In the genomic region with DNA sequence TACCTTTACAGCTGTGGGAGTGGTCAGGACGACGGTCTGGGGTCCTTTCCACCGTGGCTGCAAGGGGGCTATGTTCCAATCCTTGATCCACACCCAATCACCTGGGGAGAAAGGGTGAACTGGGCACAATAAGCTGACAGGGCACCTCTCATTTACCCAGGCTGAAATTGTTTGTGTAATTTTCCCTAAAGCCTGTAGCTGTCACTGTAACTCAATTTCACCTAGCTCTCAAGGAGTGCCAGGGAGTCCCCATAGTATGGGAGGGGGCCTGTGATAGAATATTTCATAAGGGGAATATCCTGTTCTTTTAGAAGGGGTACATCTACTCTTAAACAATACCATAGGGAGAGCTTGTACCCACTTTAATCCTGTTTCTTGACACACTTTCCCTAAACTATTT, we compare ENCODE assay signal across 7 cellular contexts. TPM values are rescaled to one million over a fixed set of nuclear protein-coding genes. Genes with fewer than 3 reads are reported as not detected.
A peak's percentile ranks its signal among the peaks of the same experiment; 100 is the strongest.
DNase-seq lines count a peak whose midpoint lies in the region; ATAC-seq, FAIRE-seq and TF ChIP-seq lines count a peak whose summit lies in the region.
"Not testable (repeated sequence)": the region's sequence is repeated elsewhere in the genome, so short reads cannot be mapped to it uniquely, and the experiment has no call there.

No MANE protein-coding gene starts in this region.

- not testable (repeated sequence) for H3K4me1 ChIP-seq in Panc1 (ENCODE audit: control insufficient read depth, insufficient read depth, low read length); GM12878 (ENCODE audit: control insufficient read depth, insufficient read depth, low read length)
- peaks cover 24% of the 10 kb centered on the region for H3K4me1 ChIP-seq in HepG2 (ENCODE audit: insufficient read depth, low read length)

- TF ChIP-seq POLR2A in GM12878 (IDR thresholded peaks at IDR 0.05; ENCODE audit: low read depth, low read length); HepG2 (IDR thresholded peaks at IDR 0.05; ENCODE audit: insufficient read depth in 1 of 2, low read depth in 2 of 2, low read length in 2 of 2): not testable (repeated sequence)

- H3K79me2 ChIP-seq in GM12878 (ENCODE audit: control insufficient read depth, insufficient read depth, low read length); HepG2 (ENCODE audit: insufficient read depth, low read length): not testable (repeated sequence)

- WGBS in GM12878 (ENCODE audit: insufficient coverage, insufficient replicate concordance, low lambda C conversion rate, missing lambda C conversion rate): 3% methylated on average over 3 of the region's 3 CpGs
- 0% methylated on average over 3 of the region's 3 CpGs for WGBS in HepG2 (ENCODE audit: low lambda C conversion rate)

- ATAC-seq in Panc1: not testable (repeated sequence)
- ATAC-seq in GM12878 (peak; percentile 62), HepG2 (peak; percentile 72)

- RAD21 ChIA-PET in GM12878 (lab: Charles Lee; ENCODE audit: unreplicated experiment): interaction anchor here (1.0 kb wide), 1 partner anchor 113 kb away, joined by 3 read pairs; no protein-coding TSS in a partner anchor

- intact Hi-C loops in Panc1 (cut with micrococcal nuclease; ENCODE audit: unreplicated experiment); GM12878 (cut with micrococcal nuclease; ENCODE audit: unreplicated experiment): not testable (repeated sequence)
- intact Hi-C loops in HepG2 (cut with micrococcal nuclease; ENCODE audit: unreplicated experiment): loop anchor here (10.0 kb wide), 1 partner anchor 109 kb away; no protein-coding TSS in a partner anchor

- CTCF ChIA-PET in Panc1 (lab: Charles Lee) (interaction anchor here (0.6 kb wide), 1 partner anchor 46 kb away, joined by 5 read pairs; no protein-coding TSS in a partner anchor), GM12878 (lab: Yijun Ruan, JAX) (interaction anchor here (0.6 to 2.6 kb wide), 9 partner anchors 14 to 834 kb away, joined by 3 to 10 read pairs (median 3); no protein-coding TSS in a partner anchor)
- CTCF ChIA-PET in HepG2 (lab: Yijun Ruan, JAX; ENCODE audit: low intra/inter-chr PET ratio, low total read pairs): not testable (repeated sequence)

- H3K4me2 ChIP-seq in GM12878 (ENCODE audit: control insufficient read depth, insufficient read depth): not testable (repeated sequence)
- H3K4me2 ChIP-seq in HepG2 (ENCODE audit: low read depth, low read length): peak overlapping the region; percentile 62

- TF ChIP-seq RAD21 in Ishikawa (IDR thresholded peaks at IDR 0.05; ENCODE audit: low read depth): peak; percentile 36; the same call in 1 of the 2 replicates
- TF ChIP-seq RAD21 in GM12878 (IDR thresholded peaks at IDR 0.05; ENCODE audit: insufficient read depth, low read depth, low read length); HepG2 (CRISPR knock-in tag; IDR thresholded peaks at IDR 0.05): not testable (repeated sequence)

- TF ChIP-seq EP300 in Ishikawa (IDR thresholded peaks at IDR 0.05; ENCODE audit: borderline replicate concordance); GM12878 (IDR thresholded peaks at IDR 0.05; ENCODE audit: borderline replicate concordance in 1 of 2, control insufficient read depth in 1 of 2, low read depth in 2 of 2, low read length in 2 of 2); HepG2 (IDR thresholded peaks at IDR 0.05; ENCODE audit: low read depth in 2 of 2, low read length in 2 of 2); HepG2 (CRISPR knock-in tag; IDR thresholded peaks at IDR 0.05; ENCODE audit: borderline replicate concordance): not testable (repeated sequence)

- not testable (repeated sequence) for H2AFZ ChIP-seq in GM12878 (ENCODE audit: control insufficient read depth, low read depth, low read length); HepG2 (ENCODE audit: low read length)

- peak; percentile 41 for TF ChIP-seq CTCF in C4-2B (conservative IDR thresholded peaks at IDR 0.05)
- peak; percentile 10 for TF ChIP-seq CTCF in GM12873 (IDR thresholded peaks at IDR 0.05; ENCODE audit: insufficient read depth, low read depth, low read length, missing control alignments)
- TF ChIP-seq CTCF in Panc1 (IDR thresholded peaks at IDR 0.05): peak; percentile 30
- peak; percentile 7 to 11 (median 9); a peak in 2 of 6 replicates for TF ChIP-seq CTCF in GM12878 (IDR thresholded peaks at IDR 0.05 in 2 of 3, conservative IDR thresholded peaks at IDR 0.05 in 1 of 3; ENCODE audit: control insufficient read depth in 2 of 3, extremely low read depth in 1 of 3, insufficient read depth in 1 of 3, low read depth in 3 of 3, low read length in 3 of 3)
- peak; percentile 41 for TF ChIP-seq CTCF in HepG2 (CRISPR knock-in tag; IDR thresholded peaks at IDR 0.05)

- H4K20me1 ChIP-seq in GM12878 (ENCODE audit: control insufficient read depth, insufficient read depth); HepG2 (ENCODE audit: insufficient read depth, low read length): not testable (repeated sequence)

- H3K9ac ChIP-seq in GM12878 (ENCODE audit: control insufficient read depth, insufficient read depth, low read length); HepG2 (ENCODE audit: insufficient read depth, low read depth, low read length): not testable (repeated sequence)

- not testable (repeated sequence) for H3K27me3 ChIP-seq in Panc1 (ENCODE audit: control insufficient read depth, insufficient read depth, low read length); GM12878 (replicated peaks in 1 of 2; ENCODE audit: control insufficient read depth in 2 of 2, insufficient read depth in 2 of 2, low read length in 1 of 2); HepG2 (ENCODE audit: control insufficient read depth in 1 of 2, insufficient read depth in 2 of 2, low read length in 2 of 2)

- not testable (repeated sequence) for BruUV-seq in Panc1 (replicated peaks; lab: Mats Ljungman, UMichigan); GM12878 (replicated peaks; lab: Mats Ljungman, UMichigan); HepG2 (replicated peaks; lab: Mats Ljungman, UMichigan)

- DNase-seq in NCI-H69 (lab: John Stamatoyannopoulos, UW): peak; percentile 8
- DNase-seq in Panc1 (ENCODE audit: low read depth, low spot score); GM12878 (ENCODE audit: low read depth, low spot score); HepG2 (ENCODE audit: low spot score): not testable (repeated sequence)

- H3K36me3 ChIP-seq in Panc1 (ENCODE audit: control insufficient read depth, insufficient read depth, low read length); GM12878 (ENCODE audit: control insufficient read depth in 2 of 2, insufficient read depth in 2 of 2, low read length in 1 of 2); HepG2 (replicated peaks in 1 of 2; ENCODE audit: control insufficient read depth in 1 of 2, insufficient read depth in 2 of 2, low read length in 2 of 2): not testable (repeated sequence)

- POLR2A ChIA-PET in Panc1 (lab: Charles Lee); GM12878 (lab: Charles Lee); HepG2 (lab: Yijun Ruan, JAX): not testable (repeated sequence)

- in situ Hi-C loops in Panc1 (cut with HindIII; ENCODE audit: low pct_unique_long_range_greater_than_20kb, low sequenced_read_pairs); GM12878 (cut with MboI); HepG2 (cut with HindIII; ENCODE audit: extremely low pct_ligation_motif_present, low pct_unique_long_range_greater_than_20kb): not testable (repeated sequence)

- not testable (repeated sequence) for H3K4me3 ChIP-seq in Panc1 (ENCODE audit: low read depth in 2 of 2, low read length in 2 of 2); GM12878; HepG2 (replicated peaks in 1 of 3; ENCODE audit: insufficient read depth in 1 of 3, low read depth in 2 of 3, low read length in 3 of 3)

- not testable (repeated sequence) for H3K9me3 ChIP-seq in Panc1 (ENCODE audit: control insufficient read depth, insufficient read depth, low read depth, low read length); GM12878 (replicated peaks; ENCODE audit: control insufficient read depth, insufficient read depth, low read length); HepG2 (ENCODE audit: low read length)

- SMC1A ChIA-PET in GM12878 (lab: Charles Lee; ENCODE audit: uncharacterized antibody, unreplicated experiment): interaction anchor here (0.6 to 1.6 kb wide), 6 partner anchors 11 to 116 kb away, joined by 3 to 4 read pairs (median 3); no protein-coding TSS in a partner anchor

- H3K27ac ChIP-seq in C4-2B; Panc1 (ENCODE audit: low read length); GM12878 (ENCODE audit: control insufficient read depth, insufficient read depth); HepG2 (ENCODE audit: extremely low read length, insufficient read depth, low read length): not testable (repeated sequence)

- FAIRE-seq in GM12878 (lab: Jason Lieb, UNC): peak; percentile 62
- FAIRE-seq in HepG2 (lab: Jason Lieb, UNC): not testable (repeated sequence)

RNA-seq across cellular contexts. Expression of a gene that starts 51.7 kb away (rescaled TPM):
- total RNA-seq in Panc1 (2021; ENCODE audit: unreplicated experiment) (536 TPM), GM12878 (2014; rRNA removed) (484 and 555 TPM in 2 replicates), GM12878 (2014; rRNA removed; fragmentation: Illumina TruSeq; extraction: Trizol) (520 and 552 TPM in 2 replicates), GM12878 (2021) (579 and 601 TPM in 2 replicates), HepG2 (2016; rRNA removed; fragmentation: Illumina TruSeq; extraction: Trizol) (635 and 764 TPM in 2 replicates)
- polyA plus RNA-seq in Panc1 (2012; ENCODE audit: insufficient read length): 867 TPM
- total RNA-seq in GM12878 (2013; cell fraction: nucleolus; rRNA removed): 59.5 and 62.2 TPM in 2 replicates
- polyA plus RNA-seq in GM12878 (2011; ENCODE audit: low read depth): 5,804 TPM
- polyA plus RNA-seq in GM12878 (2011; rRNA removed) (1,074 and 1,212 TPM in 2 replicates), GM12878 (2014; fragmentation: Illumina TruSeq; extraction: Trizol) (684 and 735 TPM in 2 replicates), GM12878 (2014; fragmentation: Nextera tagmentation; extraction: Ambion mirVana) (1,000 to 10,000 TPM; 1,573 to 1,591 TPM), GM12878 (2014; rRNA removed) (604 and 692 TPM in 2 replicates), GM12878 (2016; fragmentation: Nextera tagmentation; extraction: Ambion mirVana) (1,000 to 10,000 TPM; 1,378 to 1,426 TPM), HepG2 (2011; rRNA removed) (434 and 538 TPM in 2 replicates)
- polyA plus RNA-seq in GM12878 (2011; cell fraction: cytosol; rRNA removed): 555 and 665 TPM in 2 replicates
- polyA plus RNA-seq in GM12878 (2011; cell fraction: nucleus; rRNA removed): 247 and 316 TPM in 2 replicates
- 1,490 and 2,897 TPM in 2 replicates for polyA plus RNA-seq in GM12878 (2012)
- 234 and 301 TPM in 2 replicates for polyA minus RNA-seq in GM12878 (2011; rRNA and poly(A)+ RNA removed)
- polyA minus RNA-seq in GM12878 (2011; cell fraction: cytosol; rRNA and poly(A)+ RNA removed): 65.1 and 73.8 TPM in 2 replicates
- polyA minus RNA-seq in GM12878 (2011; cell fraction: nucleus; rRNA and poly(A)+ RNA removed): 35.4 and 41.3 TPM in 2 replicates
- 280 and 326 TPM in 2 replicates for total RNA-seq in HepG2 (2016; cell fraction: cytosol; rRNA removed; fragmentation: Illumina TruSeq; extraction: Trizol; ENCODE audit: low read depth)
- total RNA-seq in HepG2 (2016; cell fraction: insoluble cytoplasmic fraction; rRNA removed; fragmentation: Illumina TruSeq; extraction: Trizol): 605 and 809 TPM in 2 replicates
- 471 and 507 TPM in 2 replicates for total RNA-seq in HepG2 (2016; cell fraction: membrane; rRNA removed; fragmentation: Illumina TruSeq; extraction: Trizol)
- total RNA-seq in HepG2 (2016; cell fraction: nucleus; rRNA removed; fragmentation: Illumina TruSeq; extraction: Trizol): 226 and 233 TPM in 2 replicates
- 364 and 498 TPM in 2 replicates for polyA plus RNA-seq in HepG2 (2011; cell fraction: cytosol; rRNA removed)
- polyA plus RNA-seq in HepG2 (2011; cell fraction: nucleus; rRNA removed): 85.0 and 117 TPM in 2 replicates
- 862 and 1,267 TPM in 2 replicates for polyA plus RNA-seq in HepG2 (2012)
- polyA plus RNA-seq in HepG2 (2016; cell fraction: cytosol; fragmentation: Illumina TruSeq; extraction: Trizol; ENCODE audit: low read depth): 340 and 380 TPM in 2 replicates
- polyA plus RNA-seq in HepG2 (2016; cell fraction: insoluble cytoplasmic fraction; fragmentation: Illumina TruSeq; extraction: Trizol; ENCODE audit: low read depth): 749 and 838 TPM in 2 replicates
- 467 and 530 TPM in 2 replicates for polyA plus RNA-seq in HepG2 (2016; cell fraction: membrane; fragmentation: Illumina TruSeq; extraction: Trizol; ENCODE audit: low read depth)
- polyA plus RNA-seq in HepG2 (2016; cell fraction: nucleus; fragmentation: Illumina TruSeq; extraction: Trizol; ENCODE audit: insufficient read depth, low read depth): 361 and 382 TPM in 2 replicates
- 57.8 and 137 TPM in 2 replicates for polyA minus RNA-seq in HepG2 (2011; rRNA and poly(A)+ RNA removed; ENCODE audit: low replicate concordance)
- 68.4 and 72.1 TPM in 2 replicates for polyA minus RNA-seq in HepG2 (2011; cell fraction: cytosol; rRNA and poly(A)+ RNA removed)
- 48.4 and 59.2 TPM in 2 replicates for polyA minus RNA-seq in HepG2 (2011; cell fraction: nucleus; rRNA and poly(A)+ RNA removed)
